Comparison of ENCODE assay signal across 2 cellular contexts in the genomic region with DNA sequence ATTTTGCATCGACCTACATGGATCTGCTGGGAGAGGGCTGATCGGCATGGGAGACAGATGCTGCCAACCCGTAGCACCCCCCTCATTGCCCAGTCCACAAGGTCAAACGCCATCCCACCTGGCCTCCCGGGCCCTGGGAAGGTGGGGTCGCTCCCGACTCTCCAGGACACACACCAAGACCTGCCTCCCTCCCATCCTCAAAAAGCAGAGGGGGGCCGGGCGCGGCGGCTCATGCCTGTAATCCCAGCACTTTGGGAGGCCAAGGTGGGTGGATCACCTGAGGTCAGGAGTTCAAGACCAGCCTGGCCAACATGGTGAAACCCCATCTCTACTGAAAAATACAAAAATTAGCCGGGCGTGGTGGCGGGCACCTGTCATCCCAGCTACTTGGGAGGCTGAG. TPM values are rescaled to one million over a fixed set of nuclear protein-coding genes. Genes with fewer than 3 reads are reported as not detected.
"Had no signal": no experiment of that assay in that cellular context is flagged by ENCODE, and none has a peak within 500 bp of the region (broad histone marks: within the 10 kb centered on the region; RNA-seq: fewer than 3 reads in every experiment).

No MANE protein-coding gene starts in this region.

RNA-seq across cellular contexts. Expression of a gene that starts 46.7 kb away (rescaled TPM):
- total RNA-seq: M059J, NCI-H460 had no signal
